Comparison of ENCODE assay signal across 29 cellular contexts in genomic region chr1:10756842-10757241, GRCh38. TPM values are rescaled to one million over a fixed set of nuclear protein-coding genes. Genes with fewer than 3 reads are reported as not detected.
A peak's percentile ranks its signal among the peaks of the same experiment; 100 is the strongest.
DNase-seq lines count a peak whose midpoint lies in the region; ATAC-seq, FAIRE-seq and TF ChIP-seq lines count a peak whose summit lies in the region.
"Had no signal": no experiment of that assay in that cellular context is flagged by ENCODE, and none has a peak within 500 bp of the region (broad histone marks: within the 10 kb centered on the region; RNA-seq: fewer than 3 reads in every experiment).

No MANE protein-coding gene starts in this region.

- 84% methylated on average over 9 of the region's 10 CpGs; no CpG with 5 or more reads in 1 of the 2 experiments for WGBS in H1 (ENCODE audit: extremely low coverage in 1 of 2, insufficient coverage in 1 of 2, insufficient read length in 1 of 2, insufficient replicate concordance in 2 of 2, low coverage in 1 of 2, low lambda C conversion rate in 2 of 2, missing lambda C conversion rate in 1 of 2), 2 experiments
- WGBS in lung, 2 donors = 85 to 90% methylated on average over 10 of the region's 10 CpGs

- intact Hi-C loops in gastrocnemius medialis (cut with DNase I; ENCODE audit: low total_unique reads) = no loop called here

- no peaks in the 10 kb centered on the region for H3K23me2 ChIP-seq in H1 (ENCODE audit: low read depth, low read length)

- no peak overlapping the region for H2BK5ac ChIP-seq in H1 (ENCODE audit: low read depth, low read length)

- no peak overlapping the region for H3K4me2 ChIP-seq in H1 (ENCODE audit: insufficient read depth in 1 of 2, low read depth in 2 of 2, low read length in 2 of 2)

- no peak for TF ChIP-seq CTCF in Peyer's patch (IDR thresholded peaks at IDR 0.05)
- no peak for TF ChIP-seq CTCF in H1 (IDR thresholded peaks at IDR 0.05; ENCODE audit: control extremely low read depth in 1 of 3, insufficient read depth in 1 of 3, low read depth in 1 of 3, low read length in 3 of 3)
- TF ChIP-seq CTCF in lung (IDR thresholded peaks at IDR 0.05; ENCODE audit: control extremely low read depth, extremely low read depth) = no peak
- TF ChIP-seq CTCF in gastrocnemius medialis (IDR thresholded peaks at IDR 0.05 in 4 of 5, conservative IDR thresholded peaks at IDR 0.05 in 1 of 5) = no peak

- no peak overlapping the region for H2BK20ac ChIP-seq in H1 (ENCODE audit: low read length)

- DNase-seq in Peyer's patch (no peak), H1 (ENCODE audit: low read depth in 1 of 2, low spot score in 2 of 2) (no peak), lung (ENCODE audit: low spot score) (no peak), gastrocnemius medialis (no peak), NCI-H1048 (lab: John Stamatoyannopoulos, UW) (no peak)
- DNase-seq: activated B cell treated with CpG ODN at 0.5 μM for 24 hours; activated CD4-positive, alpha-beta T cell treated with anti-CD3 and anti-CD28 coated beads, Interleukin-2, amount 50 U/mL, for 1 hour; activated CD8-positive, alpha-beta memory T cell treated with anti-CD3 and anti-CD28 coated beads, Interleukin-2, amount 10 ng/mL, durations not matched to agents 7 days and 5 days; activated naive CD4-positive, alpha-beta T cell treated with anti-CD3 and anti-CD28 coated beads for 36 hours; activated T-cell treated with anti-CD3 and anti-CD28 coated beads, Interleukin-2, amount 50 U/mL, for 72 hours; effector CD8-positive, alpha-beta T cell; hippocampal formation; immature natural killer cell; naive thymus-derived CD8-positive, alpha-beta T cell; NCI-H1417; NCI-H2029 treated with DMSO at 0.1 percent for 48 hours; NCI-H345; NCI-H774; OCI-M1; SHP77; stimulated activated CD4-positive, alpha-beta T cell treated with anti-CD3 and anti-CD28 coated beads, Interleukin-12 subunit alpha, Interleukin-12 subunit beta, amount 100 ng/mL, for 4 hours; stimulated activated CD4-positive, alpha-beta T cell treated with anti-CD3 and anti-CD28 coated beads, Interleukin-4, amount 100 ng/mL, for 1 hour; T-helper 9 cell; upper lobe of right lung had no signal

- peaks cover 0 to 2% of the 10 kb centered on the region in 2 experiments for H4K20me1 ChIP-seq in H1 (replicated peaks in 1 of 2; ENCODE audit: control insufficient read depth in 1 of 2, insufficient read depth in 2 of 2, low read length in 2 of 2)

- peak overlapping the region; percentile 29; the same call in 1 of the 2 replicates for H4K8ac ChIP-seq in H1 (ENCODE audit: extremely low read depth, insufficient read depth, low read length)

- H4K91ac ChIP-seq in H1 (replicated peaks; ENCODE audit: insufficient read length, low read length) = no peak overlapping the region

- H3K23ac ChIP-seq in H1 (ENCODE audit: insufficient read length) = no peak overlapping the region

- no peak overlapping the region for H3K9ac ChIP-seq in H1 (replicated peaks in 1 of 4; ENCODE audit: extremely low read depth in 1 of 4, low read depth in 3 of 4, low read length in 3 of 4)

- POLR2A ChIA-PET in H1 (lab: Charles Lee; ENCODE audit: partially characterized antibody) = no interaction called here

- H3K4me1 ChIP-seq in Peyer's patch = peaks cover 0 to 59% (median 11%) of the 10 kb centered on the region in 4 donors
- peaks cover 0 to 14% (median 8%) of the 10 kb centered on the region in 4 experiments; a peak in 6 of 7 replicates for H3K4me1 ChIP-seq in H1 (replicated peaks in 1 of 4; ENCODE audit: control insufficient read depth in 3 of 4, insufficient read depth in 4 of 4, low read length in 3 of 4)
- peaks cover 3 to 18% of the 10 kb centered on the region in 2 donors for H3K4me1 ChIP-seq in lung (ENCODE audit: control insufficient read depth in 2 of 2, insufficient read depth in 2 of 2, low read length in 2 of 2)
- H3K4me1 ChIP-seq in gastrocnemius medialis = peaks cover 56 to 76% of the 10 kb centered on the region in 2 donors

- H3K36me3 ChIP-seq in Peyer's patch (peaks cover 0 to 10% (median 0%) of the 10 kb centered on the region in 3 donors), H1 (ENCODE audit: control insufficient read depth in 2 of 4, insufficient read depth in 4 of 4, low read length in 3 of 4) (no peaks in the 10 kb centered on the region), lung (ENCODE audit: control insufficient read depth in 2 of 2, insufficient read depth in 2 of 2, low read length in 2 of 2) (no peaks in the 10 kb centered on the region), gastrocnemius medialis (no peaks in the 10 kb centered on the region)
- H3K36me3 ChIP-seq: upper lobe of right lung had no signal

- H2BK15ac ChIP-seq in H1 (ENCODE audit: low read length) = no peak overlapping the region; the same call in 1 of the 2 replicates

- H4K5ac ChIP-seq in H1 (ENCODE audit: insufficient read length, low read depth, low read length) = no peak overlapping the region

- TF ChIP-seq POLR2A in Peyer's patch (IDR thresholded peaks at IDR 0.05) = no peak
- TF ChIP-seq POLR2A in H1 (IDR thresholded peaks at IDR 0.05; ENCODE audit: control extremely low read depth in 1 of 2, low read depth in 2 of 2, low read length in 2 of 2) = no peak
- no peak for TF ChIP-seq POLR2A in gastrocnemius medialis (IDR thresholded peaks at IDR 0.05)

- no peak overlapping the region for H2AK5ac ChIP-seq in H1 (ENCODE audit: low read depth, low read length)

- no peak overlapping the region for H2AFZ ChIP-seq in H1 (ENCODE audit: low read length)

- 0 out of 2 replicates have a peak overlapping the region, but pooled peaks have one; percentile 80 for H2BK12ac ChIP-seq in H1 (ENCODE audit: low read depth, low read length)

- H3K27me3 ChIP-seq in Peyer's patch = no peaks in the 10 kb centered on the region
- no peaks in the 10 kb centered on the region for H3K27me3 ChIP-seq in H1 (replicated peaks in 1 of 4; ENCODE audit: control insufficient read depth in 3 of 4, extremely low read depth in 1 of 4, insufficient read depth in 3 of 4, low read length in 3 of 4)
- H3K27me3 ChIP-seq in lung (ENCODE audit: control insufficient read depth, insufficient read depth) = no peaks in the 10 kb centered on the region
- H3K27me3 ChIP-seq in gastrocnemius medialis = no peaks in the 10 kb centered on the region
- H3K27me3 ChIP-seq: upper lobe of right lung had no signal

- H3K9me3 ChIP-seq in Peyer's patch (no peaks in the 10 kb centered on the region), H1 (ENCODE audit: insufficient read depth in 2 of 2, low read depth in 1 of 2, low read length in 1 of 2) (no peaks in the 10 kb centered on the region), lung (ENCODE audit: control insufficient read depth in 2 of 2, insufficient read depth in 1 of 2, low read length in 1 of 2) (no peaks in the 10 kb centered on the region), gastrocnemius medialis (no peaks in the 10 kb centered on the region)
- H3K9me3 ChIP-seq: upper lobe of right lung had no signal

- no peak for TF ChIP-seq RAD21 in H1 (IDR thresholded peaks at IDR 0.05 in 1 of 2, conservative IDR thresholded peaks at IDR 0.05 in 1 of 2; ENCODE audit: low read depth in 2 of 2, low read length in 2 of 2)

- H3K79me1 ChIP-seq in H1 (ENCODE audit: low read depth, low read length) = 0 out of 2 replicates have a peak, but pooled peaks cover 2% of the 10 kb centered on the region

- no peak overlapping the region for H3K4ac ChIP-seq in H1 (replicated peaks; ENCODE audit: insufficient read length, low read depth, low read length)

- no peak overlapping the region for H3K4me3 ChIP-seq in Peyer's patch
- H3K4me3 ChIP-seq in H1 (ENCODE audit: extremely low read depth in 1 of 4, insufficient read depth in 2 of 4, low read depth in 3 of 4, low read length in 4 of 4) = no peak overlapping the region
- no peak overlapping the region for H3K4me3 ChIP-seq in lung
- no peak overlapping the region for H3K4me3 ChIP-seq in gastrocnemius medialis
- H3K4me3 ChIP-seq: K562, upper lobe of right lung had no signal

- no peak overlapping the region for H2BK120ac ChIP-seq in H1 (replicated peaks; ENCODE audit: low read depth, low read length)

- no peak overlapping the region for H3K56ac ChIP-seq in H1 (replicated peaks; ENCODE audit: insufficient read length, low read depth, low read length)

- no peak overlapping the region for H3K14ac ChIP-seq in H1 (ENCODE audit: insufficient read length)

- no peaks in the 10 kb centered on the region for H3K79me2 ChIP-seq in H1 (ENCODE audit: control insufficient read depth in 1 of 2, insufficient read depth in 2 of 2, low read length in 2 of 2)

- TF ChIP-seq EP300 in H1 (IDR thresholded peaks at IDR 0.05; ENCODE audit: borderline replicate concordance in 1 of 2, low read depth in 2 of 2, low read length in 2 of 2) = no peak

- in situ Hi-C loops in gastrocnemius medialis (cut with MboI; ENCODE audit: low sequenced_read_pairs in 4 of 4) = no loop called here

- ATAC-seq in lung (ENCODE audit: insufficient read depth, low FRiP score) (no peak), gastrocnemius medialis (no peak), HG02678 (IDR thresholded peaks at IDR 0.05; ENCODE audit: unreplicated experiment) (no peak), GM19351 (IDR thresholded peaks at IDR 0.05; ENCODE audit: unreplicated experiment) (no peak), GM19328 (IDR thresholded peaks at IDR 0.05; ENCODE audit: unreplicated experiment) (no peak)
- ATAC-seq: activated CD8-positive, alpha-beta memory T cell treated with anti-CD3 and anti-CD28 coated beads, Interleukin-2, amount 10 ng/mL, durations not matched to agents 7 days and 5 days; activated T-cell treated with anti-CD3 and anti-CD28 coated beads, Interleukin-2, amount 50 U/mL, for 72 hours; naive thymus-derived CD8-positive, alpha-beta T cell had no signal

- CTCF ChIA-PET in H1 (lab: Charles Lee; ENCODE audit: partially characterized antibody) = interaction anchor here (0.6 to 2.0 kb wide), 4 partner anchors 21 to 103 kb away, joined by 3 to 5 read pairs (median 4); no protein-coding TSS in a partner anchor

- no peak for FAIRE-seq in H1 (lab: Jason Lieb, UNC)
- FAIRE-seq: HTR-8/SVneo, K562 had no signal

- H3K27ac ChIP-seq in Peyer's patch (peak overlapping the region in 3 of 4 donors; percentile 53 to 83 (median 81)), H1 (ENCODE audit: low read depth, low read length) (no peak overlapping the region), lung (ENCODE audit: low read depth in 1 of 2, low read length in 1 of 2) (peak overlapping the region; percentile 58 to 81), gastrocnemius medialis (peak overlapping the region; percentile 70 to 97 (median 78))
- H3K27ac ChIP-seq: upper lobe of right lung had no signal

- no peak overlapping the region; the same call in 1 of the 2 replicates for H3K18ac ChIP-seq in H1 (ENCODE audit: extremely low read depth, low read length)

RNA-seq across cellular contexts. Expression of gene CASZ1, which starts 39.6 kb away (rescaled TPM):
- total RNA-seq in Peyer's patch (100 to 1,000 TPM in 3 of 4 donors, 10 to 100 TPM in 1; 87.5 to 165 (median 137) TPM), lung (10 to 100 TPM; 61.9 to 69.9 TPM), gastrocnemius medialis (100 to 1,000 TPM in 1 of 4 donors, 10 to 100 TPM in 3; 19.1 to 121 (median 80.6) TPM)
- 6.1 and 7.7 TPM in 2 replicates for total RNA-seq in H1 (2021; fragmentation: NEBNext Ultra II Directional; extraction: Animal tissue kit (Norgen Biotek cat#: 25700))
- polyA plus RNA-seq in H1 (2011; rRNA removed) (4.4 and 5.9 TPM in 2 replicates), lung (10 to 100 TPM; 10.3 to 19.2 TPM)
- polyA plus RNA-seq in H1 (2011; cell fraction: cytosol; rRNA removed) = 3.6 TPM
- 10.1 TPM for polyA plus RNA-seq in H1 (2011; cell fraction: nucleus; rRNA removed)
- polyA plus RNA-seq in H1 (2012, experiment 1 of 2) = 2.2 to 4.5 TPM (median 4.3 TPM) in 4 replicates
- polyA plus RNA-seq in H1 (2012, experiment 2 of 2) = 2.9 TPM
- polyA plus RNA-seq in H1 (2013, experiment 1 of 2) = 6.5 TPM
- polyA plus RNA-seq in H1 (2013, experiment 2 of 2) = 6.3 TPM
- polyA minus RNA-seq in H1 (2011; rRNA and poly(A)+ RNA removed) = 3.9 and 5.8 TPM in 2 replicates
- 5.8 TPM for polyA minus RNA-seq in H1 (2011; cell fraction: cytosol; rRNA and poly(A)+ RNA removed)
- polyA minus RNA-seq in H1 (2011; cell fraction: nucleus; rRNA and poly(A)+ RNA removed) = 10.2 TPM
